8 cellular contexts compared by ENCODE assay signal in genomic region chrX:1205681-1206611, GRCh38. TPM values are rescaled to one million over a fixed set of nuclear protein-coding genes. Genes with fewer than 3 reads are reported as not detected.
DNase-seq lines count a peak whose midpoint lies in the region; ATAC-seq and TF ChIP-seq lines count a peak whose summit lies in the region.

No MANE protein-coding gene starts in this region.

- TF ChIP-seq CTCF in AG10803 (conservative IDR thresholded peaks at IDR 0.05; ENCODE audit: low read length): no peak
- TF ChIP-seq CTCF in prostate gland (IDR thresholded peaks at IDR 0.05): no peak

- ATAC-seq in HG03354 (IDR thresholded peaks at IDR 0.05; ENCODE audit: poor library complexity, severe bottlenecking, unreplicated experiment): peak; percentile 55
- peak; percentile 29 to 60 for ATAC-seq in natural killer cell treated with Interleukin-12 subunit alpha and Interleukin-12 subunit beta and Interleukin-15 and Interleukin-18, amount 100 ng/mL, for 72 hours

- no peaks in the 10 kb centered on the region for H3K36me3 ChIP-seq in prostate gland

- peak; percentile 62 for DNase-seq in AG10803 (ENCODE audit: low read depth)
- DNase-seq in activated T-cell treated with anti-CD3 and anti-CD28 coated beads, Interleukin-2, amount 50 U/mL, for 1 hour: peak; percentile 37
- peak; percentile 75 for DNase-seq in fibroblast of the conjunctiva (ENCODE audit: low read depth)
- no peak for DNase-seq in natural killer cell treated with Interleukin-12 subunit alpha and Interleukin-12 subunit beta and Interleukin-15 and Interleukin-18, amount 100 ng/mL, for 72 hours (ENCODE audit: low spot score)
- no peak for DNase-seq in prostate gland (ENCODE audit: low spot score)
- no peak for DNase-seq in effector CD8-positive, alpha-beta T cell (lab: John Stamatoyannopoulos, UW)
- DNase-seq in NCI-H2081 treated with DMSO at 0.1 percent for 48 hours (lab: John Stamatoyannopoulos, UW): no peak

- TF ChIP-seq POLR2A in prostate gland (IDR thresholded peaks at IDR 0.05): no peak

- H3K9me3 ChIP-seq in prostate gland: no peaks in the 10 kb centered on the region

- no peaks in the 10 kb centered on the region for H3K36me3 Mint-ChIP-seq in natural killer cell treated with Interleukin-12 subunit alpha and Interleukin-12 subunit beta and Interleukin-15 and Interleukin-18, amount 100 ng/mL, for 72 hours

- H3K4me1 ChIP-seq in prostate gland (replicated peaks): no peaks in the 10 kb centered on the region

- H3K4me3 Mint-ChIP-seq in natural killer cell treated with Interleukin-12 subunit alpha and Interleukin-12 subunit beta and Interleukin-15 and Interleukin-18, amount 100 ng/mL, for 72 hours: peak overlapping the region; percentile 58

- intact Hi-C loops in prostate gland (cut with DNase I): no loop called here

- peaks cover 4% of the 10 kb centered on the region for H3K9me3 Mint-ChIP-seq in natural killer cell treated with Interleukin-12 subunit alpha and Interleukin-12 subunit beta and Interleukin-15 and Interleukin-18, amount 100 ng/mL, for 72 hours

- WGBS in prostate gland: 3% methylated on average over 33 of the region's 33 CpGs

- H3K27me3 Mint-ChIP-seq in natural killer cell treated with Interleukin-12 subunit alpha and Interleukin-12 subunit beta and Interleukin-15 and Interleukin-18, amount 100 ng/mL, for 72 hours: peaks cover 7 to 14% of the 10 kb centered on the region in 2 donors

- H3K27ac ChIP-seq in prostate gland: no peak overlapping the region

- no peak overlapping the region for H3K27ac Mint-ChIP-seq in natural killer cell treated with Interleukin-12 subunit alpha and Interleukin-12 subunit beta and Interleukin-15 and Interleukin-18, amount 100 ng/mL, for 72 hours

- H3K4me3 ChIP-seq in AG10803 (ENCODE audit: low read length): no peak overlapping the region
- H3K4me3 ChIP-seq in prostate gland: peak overlapping the region in 1 of 2 donors; percentile 10

- no peaks in the 10 kb centered on the region for H3K27me3 ChIP-seq in prostate gland (replicated peaks; ENCODE audit: insufficient read depth)

- H3K4me1 Mint-ChIP-seq in natural killer cell treated with Interleukin-12 subunit alpha and Interleukin-12 subunit beta and Interleukin-15 and Interleukin-18, amount 100 ng/mL, for 72 hours (ENCODE audit: low read depth in 2 of 2): peaks cover 17 to 20% of the 10 kb centered on the region in 2 donors

RNA-seq across cellular contexts. Expression of gene CRLF2, which starts 6.5 kb away (rescaled TPM):
- total RNA-seq in natural killer cell treated with Interleukin-12 subunit alpha and Interleukin-12 subunit beta and Interleukin-15 and Interleukin-18, amount 100 ng/mL, for 72 hours: 1 to 10 TPM in 1 of 2 donors, not detected in 1; 2.3 TPM
- total RNA-seq in prostate gland: not detected

Comparison
In these comparisons a context has a peak if more than half of its experiments do, and no peak if none do; other contexts are left out.
1. DNase-seq: peak in AG10803 (single experiment), activated T-cell treated with anti-CD3 and anti-CD28 coated beads, Interleukin-2, amount 50 U/mL, for 1 hour (single experiment) and fibroblast of the conjunctiva (single experiment); none in natural killer cell treated with Interleukin-12 subunit alpha and Interleukin-12 subunit beta and Interleukin-15 and Interleukin-18, amount 100 ng/mL, for 72 hours (single experiment), prostate gland (single experiment), effector CD8-positive, alpha-beta T cell (single experiment) and NCI-H2081 treated with DMSO at 0.1 percent for 48 hours (single experiment).